ENCODE assay signal across 19 cellular contexts in the genomic region with DNA sequence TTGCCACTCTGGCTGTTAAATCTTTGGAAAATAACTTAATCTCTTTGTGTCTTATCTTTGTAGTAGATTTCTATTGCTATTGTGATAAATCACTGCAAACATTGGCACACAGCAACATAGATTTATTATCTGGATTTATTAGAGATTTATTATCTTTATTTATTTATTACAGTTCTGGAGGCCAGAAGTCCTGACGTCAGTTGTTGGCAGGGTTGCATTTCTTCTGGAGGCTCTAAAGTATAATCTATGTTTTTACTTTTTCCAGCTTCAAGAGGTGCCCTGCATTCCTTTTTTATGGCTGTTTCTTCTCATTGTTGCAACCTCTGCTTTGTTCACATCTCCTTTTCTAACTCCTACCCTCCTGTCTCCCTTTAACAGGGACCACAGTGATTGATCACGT.
A peak's percentile ranks its signal among the peaks of the same experiment; 100 is the strongest.
DNase-seq lines count a peak whose midpoint lies in the region; ATAC-seq and TF ChIP-seq lines count a peak whose summit lies in the region.
"Had no signal": no experiment of that assay in that cellular context is flagged by ENCODE, and none has a peak within 500 bp of the region (broad histone marks: within the 10 kb centered on the region; RNA-seq: fewer than 3 reads in every experiment).

No MANE protein-coding gene starts in this region.

- H3K36me3 ChIP-seq in SK-N-SH (replicated peaks in 1 of 2; ENCODE audit: control insufficient read depth in 1 of 2, insufficient read depth in 2 of 2, low read length in 1 of 2), result peaks cover 0 to 4% of the 10 kb centered on the region in 2 experiments
- no peaks in the 10 kb centered on the region for H3K36me3 ChIP-seq in adrenal gland (replicated peaks in 1 of 2)
- H3K36me3 ChIP-seq: BE2C, BLaER1 had no signal

- no peaks in the 10 kb centered on the region for H3K79me2 ChIP-seq in SK-N-SH (ENCODE audit: insufficient read depth)

- H3K27ac ChIP-seq in SK-N-SH (ENCODE audit: low read depth in 2 of 2, low read length in 1 of 2) (no peak overlapping the region), adrenal gland (no peak overlapping the region)
- H3K27ac ChIP-seq: 22Rv1, A549, BLaER1 had no signal

- H3K27me3 ChIP-seq in SK-N-SH (ENCODE audit: insufficient read depth), result no peaks in the 10 kb centered on the region
- no peaks in the 10 kb centered on the region for H3K27me3 ChIP-seq in adrenal gland
- H3K27me3 ChIP-seq: BE2C, BLaER1 had no signal

- H2AFZ ChIP-seq in SK-N-SH (ENCODE audit: low read depth), result no peak overlapping the region

- H3K9me3 ChIP-seq in SK-N-SH (peaks cover 6% of the 10 kb centered on the region; the same call in 1 of the 2 replicates), adrenal gland (replicated peaks in 1 of 3) (no peaks in the 10 kb centered on the region)
- H3K9me3 ChIP-seq: BE2C had no signal

- no peak for TF ChIP-seq EP300 in SK-N-SH (IDR thresholded peaks at IDR 0.05; ENCODE audit: borderline replicate concordance in 1 of 2, low read depth in 1 of 2, low read length in 1 of 2)

- no peaks in the 10 kb centered on the region for H3F3A ChIP-seq in SK-N-SH (replicated peaks; ENCODE audit: insufficient read depth)

- H3K9ac ChIP-seq in SK-N-SH, result no peak overlapping the region
- H3K9ac ChIP-seq: BLaER1 had no signal

- ATAC-seq in SK-N-SH treated with all-trans-retinoic acid at 6 μM for 48 hours, result no peak
- ATAC-seq in left ventricle myocardium superior, result no peak
- ATAC-seq: A549 had no signal

- no peak for TF ChIP-seq POLR2A in adrenal gland (IDR thresholded peaks at IDR 0.05)

- TF ChIP-seq RAD21 in SK-N-SH (IDR thresholded peaks at IDR 0.05; ENCODE audit: low read length), result no peak

- H3K4me3 ChIP-seq in SK-N-SH (ENCODE audit: low read depth in 2 of 2, low read length in 1 of 2) (no peak overlapping the region), adrenal gland (no peak overlapping the region), fibroblast of the aortic adventitia (ENCODE audit: low read depth, low read length) (no peak overlapping the region)
- H3K4me3 ChIP-seq: A549, BLaER1 had no signal

- CTCF ChIA-PET in SK-N-SH (lab: Yijun Ruan, JAX), result no interaction called here

- no peaks in the 10 kb centered on the region for H3K9me2 ChIP-seq in SK-N-SH

- no peak for TF ChIP-seq CTCF in SK-N-SH (IDR thresholded peaks at IDR 0.05)
- no peak for TF ChIP-seq CTCF in adrenal gland (IDR thresholded peaks at IDR 0.05)
- TF ChIP-seq CTCF in fibroblast of the aortic adventitia (IDR thresholded peaks at IDR 0.05; ENCODE audit: insufficient read depth, low read length), result no peak

- H3K4me1 ChIP-seq in SK-N-SH (ENCODE audit: control insufficient read depth in 1 of 2, insufficient read depth in 2 of 2, low read depth in 1 of 2, low read length in 1 of 2) (no peaks in the 10 kb centered on the region), adrenal gland (replicated peaks in 1 of 2) (no peaks in the 10 kb centered on the region)
- H3K4me1 ChIP-seq: A549, BE2C, BLaER1 had no signal

- 10% methylated on average over 2 of the region's 2 CpGs for WGBS in SK-N-SH (ENCODE audit: low lambda C conversion rate)
- WGBS in adrenal gland, 4 donors, result 41 to 51% (median 47%) methylated on average over 2 of the region's 2 CpGs

- DNase-seq in SK-N-SH (no peak), adrenal gland (peak in 5 of 7 donors; percentile 17 to 69 (median 30)), fibroblast of the aortic adventitia (ENCODE audit: low read depth) (peak; percentile 32), left ventricle myocardium superior (no peak), NCI-H2171 (lab: John Stamatoyannopoulos, UW) (no peak), T-helper 1 cell (no peak)
- DNase-seq: BE2C; C1 segment of cervical spinal cord; CD4-positive, alpha-beta memory T cell; CD4-positive, CD25-positive, alpha-beta regulatory T cell; CD8-positive, alpha-beta memory T cell; COR-L47; DMS 273 treated with DMSO at 0.1 percent for 48 hours; DMS79 treated with DMSO at 0.1 percent for 48 hours; GF-D8 had no signal

- no peaks in the 10 kb centered on the region for H4K20me1 ChIP-seq in SK-N-SH (ENCODE audit: insufficient read depth)
- H4K20me1 ChIP-seq: BLaER1 had no signal

- no peak overlapping the region for H3K4me2 ChIP-seq in SK-N-SH
- H3K4me2 ChIP-seq: A549, BLaER1 had no signal

- intact Hi-C loops in adrenal gland (cut with DNase I), result no loop called here
- intact Hi-C loops in left ventricle myocardium superior (cut with micrococcal nuclease), result no loop called here

- POLR2A ChIA-PET in SK-N-SH (lab: Yijun Ruan, JAX), result no interaction called here

TF ChIP-seq in SK-N-SH, 30 proteins besides CTCF, POLR2A, EP300 and RAD21:
- TF ChIP-seq POLR2AphosphoS5 (IDR thresholded peaks at IDR 0.05; ENCODE audit: low read depth, low read length) (no peak), RFX5 (IDR thresholded peaks at IDR 0.05; ENCODE audit: low read length) (peak; percentile 70)

TF ChIP-seq in SK-N-SH treated with all-trans-retinoic acid at 6 μM for 48 hours, 23 proteins besides CTCF, POLR2A, EP300 and RAD21:
- TF ChIP-seq TCF4 (CRISPR knock-in tag; IDR thresholded peaks at IDR 0.05; ENCODE audit: borderline replicate concordance) (no peak), PATZ1 (CRISPR knock-in tag; IDR thresholded peaks at IDR 0.05; ENCODE audit: borderline replicate concordance) (no peak), GLIS3 (CRISPR knock-in tag; IDR thresholded peaks at IDR 0.05) (no peak), OSR1 (CRISPR knock-in tag; IDR thresholded peaks at IDR 0.05) (no peak)
- TF ChIP-seq, protein P1, sequence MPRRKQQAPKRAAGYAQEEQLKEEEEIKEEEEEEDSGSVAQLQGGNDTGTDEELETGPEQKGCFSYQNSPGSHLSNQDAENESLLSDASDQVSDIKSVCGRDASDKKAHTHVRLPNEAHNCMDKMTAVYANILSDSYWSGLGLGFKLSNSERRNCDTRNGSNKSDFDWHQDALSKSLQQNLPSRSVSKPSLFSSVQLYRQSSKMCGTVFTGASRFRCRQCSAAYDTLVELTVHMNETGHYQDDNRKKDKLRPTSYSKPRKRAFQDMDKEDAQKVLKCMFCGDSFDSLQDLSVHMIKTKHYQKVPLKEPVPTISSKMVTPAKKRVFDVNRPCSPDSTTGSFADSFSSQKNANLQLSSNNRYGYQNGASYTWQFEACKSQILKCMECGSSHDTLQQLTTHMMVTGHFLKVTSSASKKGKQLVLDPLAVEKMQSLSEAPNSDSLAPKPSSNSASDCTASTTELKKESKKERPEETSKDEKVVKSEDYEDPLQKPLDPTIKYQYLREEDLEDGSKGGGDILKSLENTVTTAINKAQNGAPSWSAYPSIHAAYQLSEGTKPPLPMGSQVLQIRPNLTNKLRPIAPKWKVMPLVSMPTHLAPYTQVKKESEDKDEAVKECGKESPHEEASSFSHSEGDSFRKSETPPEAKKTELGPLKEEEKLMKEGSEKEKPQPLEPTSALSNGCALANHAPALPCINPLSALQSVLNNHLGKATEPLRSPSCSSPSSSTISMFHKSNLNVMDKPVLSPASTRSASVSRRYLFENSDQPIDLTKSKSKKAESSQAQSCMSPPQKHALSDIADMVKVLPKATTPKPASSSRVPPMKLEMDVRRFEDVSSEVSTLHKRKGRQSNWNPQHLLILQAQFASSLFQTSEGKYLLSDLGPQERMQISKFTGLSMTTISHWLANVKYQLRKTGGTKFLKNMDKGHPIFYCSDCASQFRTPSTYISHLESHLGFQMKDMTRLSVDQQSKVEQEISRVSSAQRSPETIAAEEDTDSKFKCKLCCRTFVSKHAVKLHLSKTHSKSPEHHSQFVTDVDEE (CRISPR knock-in tag; IDR thresholded peaks at IDR 0.05), result no peak

Comparison
In these comparisons a context has a peak if more than half of its experiments do, and no peak if none do; other contexts are left out.
1. DNase-seq: peak in adrenal gland (5 of 7) and fibroblast of the aortic adventitia (single experiment); none in SK-N-SH (single experiment), left ventricle myocardium superior (single experiment), NCI-H2171 (single experiment) and T-helper 1 cell (0 of 5).